Comparison of ENCODE assay signal across 25 cellular contexts in the genomic region with DNA sequence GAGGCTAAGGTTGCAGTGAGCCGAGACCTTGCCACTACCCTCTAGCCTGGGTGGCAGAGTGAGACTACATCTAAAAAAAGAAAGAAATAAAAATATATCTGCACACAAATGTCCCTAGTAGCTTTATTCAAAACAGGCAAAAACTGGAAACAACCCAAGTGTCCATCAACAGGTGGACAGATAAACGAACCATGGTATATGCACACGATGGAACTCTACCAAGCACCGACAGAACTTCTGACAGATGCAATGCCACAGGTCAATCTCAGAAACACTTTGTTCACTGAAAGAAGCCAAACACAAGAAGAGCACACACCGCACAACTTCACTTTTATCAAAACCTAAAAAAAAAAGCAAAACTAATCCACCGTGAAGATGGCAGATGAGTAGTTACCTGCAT.
"Had no signal": no experiment of that assay in that cellular context is flagged by ENCODE, and none has a peak within 500 bp of the region (broad histone marks: within the 10 kb centered on the region; RNA-seq: fewer than 3 reads in every experiment).

No MANE protein-coding gene starts in this region.

- H3K9me3 Mint-ChIP-seq: dendritic cell treated with granulocyte-macrophage colony-stimulating factor and Interleukin-4, amounts not matched to agents 40 ng/mL and 50 ng/mL, for 4 days; endodermal cell; naive thymus-derived CD4-positive, alpha-beta T cell; nephron; stimulated activated memory B cell treated with anti-CD40 and anti-IgM and Interleukin-4, amounts not matched to agents 10 μg/mL and 1 μg/mL and 100 μg/mL, for 72 hours; stimulated activated naive CD8-positive, alpha-beta T cell treated with anti-CD3 and anti-CD28 coated beads, Interleukin-15, amount 100 ng/mL, for 72 hours had no signal

- H3K27me3 Mint-ChIP-seq: dendritic cell treated with granulocyte-macrophage colony-stimulating factor and Interleukin-4, amounts not matched to agents 40 ng/mL and 50 ng/mL, for 4 days; naive thymus-derived CD4-positive, alpha-beta T cell; stimulated activated memory B cell treated with anti-CD40 and anti-IgM and Interleukin-4, amounts not matched to agents 10 μg/mL and 1 μg/mL and 100 μg/mL, for 72 hours; stimulated activated naive CD8-positive, alpha-beta T cell treated with anti-CD3 and anti-CD28 coated beads, Interleukin-15, amount 100 ng/mL, for 72 hours had no signal

- H3K9me3 ChIP-seq: colonic mucosa, gastrocnemius medialis, heart left ventricle, psoas muscle, sigmoid colon, suprapubic skin, transverse colon, vagina had no signal

- DNase-seq: colonic mucosa; effector CD8-positive, alpha-beta T cell; endodermal cell; foreskin fibroblast; gastrocnemius medialis; heart left ventricle; kidney; mesenchymal stem cell; midbrain; naive thymus-derived CD4-positive, alpha-beta T cell; nucleus accumbens; psoas muscle; right cardiac atrium; sigmoid colon; stimulated activated CD4-positive, alpha-beta T cell treated with anti-CD3 and anti-CD28 coated beads, Interleukin-2, amount 100 ng/mL, for 24 hours; stimulated activated CD4-positive, alpha-beta T cell treated with anti-CD3 and anti-CD28 coated beads, Interleukin-4, amount 100 ng/mL, for 24 hours; stimulated activated naive CD8-positive, alpha-beta T cell treated with anti-CD3 and anti-CD28 coated beads, Interleukin-15, amount 100 ng/mL, for 72 hours; transverse colon had no signal

- H3K4me3 Mint-ChIP-seq: dendritic cell treated with granulocyte-macrophage colony-stimulating factor and Interleukin-4, amounts not matched to agents 40 ng/mL and 50 ng/mL, for 4 days; endodermal cell; nephron; stimulated activated memory B cell treated with anti-CD40 and anti-IgM and Interleukin-4, amounts not matched to agents 10 μg/mL and 1 μg/mL and 100 μg/mL, for 72 hours; stimulated activated naive CD8-positive, alpha-beta T cell treated with anti-CD3 and anti-CD28 coated beads, Interleukin-15, amount 100 ng/mL, for 72 hours had no signal

- H3K27ac Mint-ChIP-seq: dendritic cell treated with granulocyte-macrophage colony-stimulating factor and Interleukin-4, amounts not matched to agents 40 ng/mL and 50 ng/mL, for 4 days; endodermal cell; stimulated activated memory B cell treated with anti-CD40 and anti-IgM and Interleukin-4, amounts not matched to agents 10 μg/mL and 1 μg/mL and 100 μg/mL, for 72 hours had no signal

- ATAC-seq: esophagus mucosa; gastrocnemius medialis; left lobe of liver; naive thymus-derived CD4-positive, alpha-beta T cell; right cardiac atrium; stimulated activated memory B cell treated with anti-CD40 and anti-IgM and Interleukin-4, amounts not matched to agents 10 μg/mL and 1 μg/mL and 100 μg/mL, for 72 hours; stimulated activated naive CD8-positive, alpha-beta T cell treated with anti-CD3 and anti-CD28 coated beads, Interleukin-15, amount 100 ng/mL, for 72 hours had no signal
